In genomic region chr9:122031157-122031556, GRCh38 we compare ENCODE assay signal across 17 cellular contexts.
DNase-seq lines count a peak whose midpoint lies in the region; ATAC-seq and TF ChIP-seq lines count a peak whose summit lies in the region.
"Had no signal": no experiment of that assay in that cellular context is flagged by ENCODE, and none has a peak within 500 bp of the region (broad histone marks: within the 10 kb centered on the region; RNA-seq: fewer than 3 reads in every experiment).

No MANE protein-coding gene starts in this region.

- DNase-seq in glomerular visceral epithelial cell (ENCODE audit: extremely low spot score) (peak; percentile 15), nephron progenitor cell (no peak), aorta (no peak), glutamatergic neuron (no peak)
- DNase-seq: CD4-positive, alpha-beta memory T cell; DMS153; GDM1; NCI-H1092 treated with DMSO at 0.1 percent for 48 hours; NCI-H146; NCI-H2029 treated with DMSO at 0.1 percent for 48 hours; NCI-H2171; NCI-H526; PC-3 had no signal

- H3K27me3 Mint-ChIP-seq in nephron progenitor cell (ENCODE audit: low read depth, poor library complexity), result peaks cover 4% of the 10 kb centered on the region
- H3K27me3 Mint-ChIP-seq in glutamatergic neuron (ENCODE audit: unreplicated experiment), result peaks cover 4% of the 10 kb centered on the region
- H3K27me3 Mint-ChIP-seq: CD4-positive, alpha-beta memory T cell had no signal

- no peaks in the 10 kb centered on the region for H3K27me3 ChIP-seq in aorta (ENCODE audit: control insufficient read depth in 1 of 2, insufficient read depth in 2 of 2, low read length in 1 of 2)

- intact Hi-C loops in aorta (cut with DNase I), result no loop called here

- H3K4me3 Mint-ChIP-seq in nephron progenitor cell, result no peak overlapping the region
- no peak overlapping the region for H3K4me3 Mint-ChIP-seq in glutamatergic neuron (ENCODE audit: unreplicated experiment)
- H3K4me3 Mint-ChIP-seq: CD4-positive, alpha-beta memory T cell had no signal

- 67 to 72% methylated on average over 10 of the region's 10 CpGs for WGBS in aorta, 2 donors

- peaks cover 0 to 9% of the 10 kb centered on the region in 2 donors for H3K4me1 ChIP-seq in aorta (ENCODE audit: control insufficient read depth in 1 of 2, insufficient read depth in 2 of 2, low read length in 2 of 2)

- ATAC-seq in aorta (ENCODE audit: low FRiP score) (no peak), GM18498 (IDR thresholded peaks at IDR 0.05; ENCODE audit: unreplicated experiment) (no peak), GM18519 (IDR thresholded peaks at IDR 0.05; ENCODE audit: low FRiP score, unreplicated experiment) (no peak)
- ATAC-seq: PC-3 had no signal

- H3K4me1 Mint-ChIP-seq in nephron progenitor cell, result peaks cover 19% of the 10 kb centered on the region
- H3K4me1 Mint-ChIP-seq in glutamatergic neuron (ENCODE audit: low read depth, unreplicated experiment), result peaks cover 9% of the 10 kb centered on the region
- H3K4me1 Mint-ChIP-seq: CD4-positive, alpha-beta memory T cell had no signal

- H3K27ac ChIP-seq in angular gyrus (ENCODE audit: low read depth, low read length), result peak overlapping the region; percentile 11
- peak overlapping the region; percentile 52 to 68 for H3K27ac ChIP-seq in aorta (ENCODE audit: low read depth in 1 of 2, low read length in 2 of 2)
- H3K27ac ChIP-seq: RWPE1 had no signal

- TF ChIP-seq CTCF in nephron progenitor cell (IDR thresholded peaks at IDR 0.05) (no peak), glutamatergic neuron (IDR thresholded peaks at IDR 0.05; ENCODE audit: partially characterized antibody, unreplicated experiment) (no peak)

- H3K27ac Mint-ChIP-seq in nephron progenitor cell (peak overlapping the region; percentile 41), glutamatergic neuron (ENCODE audit: unreplicated experiment) (no peak overlapping the region)
- H3K27ac Mint-ChIP-seq: CD4-positive, alpha-beta memory T cell had no signal

- H3K4me3 ChIP-seq in aorta (ENCODE audit: low read length in 2 of 2), result no peak overlapping the region

- peaks cover 5% of the 10 kb centered on the region for H3K9me3 Mint-ChIP-seq in nephron progenitor cell
- peaks cover 4% of the 10 kb centered on the region for H3K9me3 Mint-ChIP-seq in glutamatergic neuron (ENCODE audit: unreplicated experiment)

- H3K36me3 Mint-ChIP-seq in nephron progenitor cell (ENCODE audit: low read depth) (no peaks in the 10 kb centered on the region), glutamatergic neuron (ENCODE audit: unreplicated experiment) (peaks cover 9% of the 10 kb centered on the region)

- peaks cover 0 to 2% of the 10 kb centered on the region in 2 donors for H3K36me3 ChIP-seq in aorta (ENCODE audit: control insufficient read depth in 1 of 2, insufficient read depth in 2 of 2, low read length in 1 of 2)

- no peaks in the 10 kb centered on the region for H3K9me3 ChIP-seq in aorta (ENCODE audit: control insufficient read depth, low read length)
